14 cellular contexts compared by ENCODE assay signal in genomic region chr3:124429129-124429815, GRCh38.
A peak's percentile ranks its signal among the peaks of the same experiment; 100 is the strongest.
DNase-seq lines count a peak whose midpoint lies in the region; ATAC-seq and TF ChIP-seq lines count a peak whose summit lies in the region.
"Had no signal": no experiment of that assay in that cellular context is flagged by ENCODE, and none has a peak within 500 bp of the region (broad histone marks: within the 10 kb centered on the region; RNA-seq: fewer than 3 reads in every experiment).

No MANE protein-coding gene starts in this region.

- peak overlapping the region; percentile 29; the same call in 1 of the 2 replicates for H3K27ac Mint-ChIP-seq in HFFc6
- H3K27ac Mint-ChIP-seq: activated CD4-positive, alpha-beta memory T cell treated with anti-CD3 and anti-CD28 coated beads for 36 hours had no signal

- TF ChIP-seq CTCF in 22Rv1 (IDR thresholded peaks at IDR 0.05), result no peak
- no peak for TF ChIP-seq CTCF in HFFc6 (IDR thresholded peaks at IDR 0.05)
- no peak for TF ChIP-seq CTCF in dorsolateral prefrontal cortex (IDR thresholded peaks at IDR 0.05 in 54 of 56, conservative IDR thresholded peaks at IDR 0.05 in 2 of 56; ENCODE audit: low read depth in 1 of 56, partially characterized antibody in 56 of 56)

- H3K36me3 Mint-ChIP-seq in HFFc6 (ENCODE audit: low read depth), result no peaks in the 10 kb centered on the region
- H3K36me3 Mint-ChIP-seq: activated CD4-positive, alpha-beta memory T cell treated with anti-CD3 and anti-CD28 coated beads for 36 hours had no signal

- ATAC-seq in Right ventricle myocardium superior (ENCODE audit: poor library complexity) (no peak), HG02623 (IDR thresholded peaks at IDR 0.05; ENCODE audit: unreplicated experiment) (no peak)
- ATAC-seq: sciatic nerve had no signal

- no peak overlapping the region for H3K4me3 ChIP-seq in dorsolateral prefrontal cortex
- H3K4me3 ChIP-seq: MG63 had no signal

- no peaks in the 10 kb centered on the region for H3K27me3 ChIP-seq in dorsolateral prefrontal cortex

- H3K4me1 Mint-ChIP-seq in HFFc6 (ENCODE audit: low read depth), result peaks cover 24% of the 10 kb centered on the region

- peak overlapping the region; percentile 6; the same call in 1 of the 2 replicates for H3K4me3 Mint-ChIP-seq in HFFc6
- H3K4me3 Mint-ChIP-seq: activated CD4-positive, alpha-beta memory T cell treated with anti-CD3 and anti-CD28 coated beads for 36 hours had no signal

- peak overlapping the region; percentile 10; the same call in 1 of the 2 replicates for H3K27ac ChIP-seq in 22Rv1
- peak overlapping the region in 32 of 59 donors; percentile 4 to 78 (median 28) for H3K27ac ChIP-seq in dorsolateral prefrontal cortex

- peaks cover 7% of the 10 kb centered on the region; the same call in 1 of the 2 replicates for H3K27me3 Mint-ChIP-seq in HFFc6 (ENCODE audit: insufficient read depth)

- no peaks in the 10 kb centered on the region for H3K9me3 Mint-ChIP-seq in HFFc6
- H3K9me3 Mint-ChIP-seq: activated CD4-positive, alpha-beta memory T cell treated with anti-CD3 and anti-CD28 coated beads for 36 hours had no signal

- intact Hi-C loops in dorsolateral prefrontal cortex (cut with DNase I) (no loop called here), Right ventricle myocardium superior (cut with DNase I) (no loop called here)

- DNase-seq in HFFc6, result peak; percentile 84
- peak; percentile 86 for DNase-seq in NCI-H69 (lab: John Stamatoyannopoulos, UW)
- no peak for DNase-seq in dorsolateral prefrontal cortex
- no peak for DNase-seq in Right ventricle myocardium superior
- DNase-seq in activated gamma-delta T cell (lab: John Stamatoyannopoulos, UW), result no peak
- DNase-seq in SKM-1 (lab: John Stamatoyannopoulos, UW; ENCODE audit: unreplicated experiment), result no peak
- DNase-seq: activated CD4-positive, alpha-beta memory T cell treated with anti-CD3 and anti-CD28 coated beads for 36 hours; AML-193; central memory CD4-positive, alpha-beta T cell; MG63; stimulated activated naive CD4-positive, alpha-beta T cell treated with Interleukin-2 at 50 U/mL for 16 hours had no signal

Comparison
In these comparisons a context has a peak if more than half of its experiments do, and no peak if none do; other contexts are left out.
1. DNase-seq: peak in HFFc6 (single experiment) and NCI-H69 (single experiment); none in dorsolateral prefrontal cortex (0 of 10), Right ventricle myocardium superior (single experiment), activated gamma-delta T cell (single experiment) and SKM-1 (single experiment).